In the genomic region with DNA sequence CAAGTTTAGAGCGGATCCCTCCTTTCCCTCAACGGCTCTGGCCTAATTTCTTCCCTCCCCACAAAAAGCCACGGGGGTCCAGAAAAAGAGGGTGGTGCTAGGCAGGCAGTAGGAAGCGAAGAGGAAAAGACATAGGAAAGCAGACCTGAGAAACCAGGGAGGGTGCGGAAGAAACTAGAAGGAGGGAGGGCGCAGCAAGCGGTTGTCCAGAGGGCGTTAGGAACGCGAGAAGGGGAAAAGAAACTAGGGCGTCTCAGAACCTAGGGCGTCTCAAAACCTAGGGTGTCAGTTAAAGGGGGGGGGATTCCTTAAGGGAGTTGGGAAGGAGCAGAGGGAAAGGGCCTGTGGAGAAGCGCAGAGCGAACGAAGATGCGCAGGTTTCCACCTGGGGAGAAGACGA, we compare ENCODE assay signal across 1 cellular context.
TF ChIP-seq lines count a peak whose summit lies in the region.

No MANE protein-coding gene starts in this region.

TF ChIP-seq in HepG2, 621 proteins besides CTCF, POLR2A, EP300 and RAD21:
- TF ChIP-seq MEIS2 (CRISPR knock-in tag; IDR thresholded peaks at IDR 0.05) (no peak), MBNL3 (CRISPR knock-in tag; conservative IDR thresholded peaks at IDR 0.05) (no peak), HNRNPL (IDR thresholded peaks at IDR 0.05; ENCODE audit: low read depth, low read length) (no peak), CBX2 (IDR thresholded peaks at IDR 0.05; ENCODE audit: low read depth, low read length) (no peak), CBX2 (CRISPR knock-in tag; IDR thresholded peaks at IDR 0.05; ENCODE audit: low read depth) (no peak), CHD2 (IDR thresholded peaks at IDR 0.05; ENCODE audit: low read depth, low read length) (no peak), ZFP36L2 (CRISPR knock-in tag; IDR thresholded peaks at IDR 0.05) (no peak), SMC3 (IDR thresholded peaks at IDR 0.05; ENCODE audit: low read length) (no peak), ZNF644 (CRISPR knock-in tag; IDR thresholded peaks at IDR 0.05; ENCODE audit: low read depth) (no peak), TBX2 (CRISPR knock-in tag; IDR thresholded peaks at IDR 0.05; ENCODE audit: borderline replicate concordance) (no peak), ZFP41 (CRISPR knock-in tag; IDR thresholded peaks at IDR 0.05; ENCODE audit: borderline replicate concordance) (no peak), ZNF773 (CRISPR knock-in tag; IDR thresholded peaks at IDR 0.05; ENCODE audit: borderline replicate concordance) (no peak), SMARCE1 (IDR thresholded peaks at IDR 0.05; ENCODE audit: borderline replicate concordance) (no peak), CREB1 (IDR thresholded peaks at IDR 0.05) (no peak), CREB1 (CRISPR knock-in tag; IDR thresholded peaks at IDR 0.05) (no peak), ZNF775 (CRISPR knock-in tag; IDR thresholded peaks at IDR 0.05; ENCODE audit: borderline replicate concordance) (no peak), ZNF83 (CRISPR knock-in tag; IDR thresholded peaks at IDR 0.05; ENCODE audit: borderline replicate concordance) (no peak)
- TF ChIP-seq, protein P1, sequence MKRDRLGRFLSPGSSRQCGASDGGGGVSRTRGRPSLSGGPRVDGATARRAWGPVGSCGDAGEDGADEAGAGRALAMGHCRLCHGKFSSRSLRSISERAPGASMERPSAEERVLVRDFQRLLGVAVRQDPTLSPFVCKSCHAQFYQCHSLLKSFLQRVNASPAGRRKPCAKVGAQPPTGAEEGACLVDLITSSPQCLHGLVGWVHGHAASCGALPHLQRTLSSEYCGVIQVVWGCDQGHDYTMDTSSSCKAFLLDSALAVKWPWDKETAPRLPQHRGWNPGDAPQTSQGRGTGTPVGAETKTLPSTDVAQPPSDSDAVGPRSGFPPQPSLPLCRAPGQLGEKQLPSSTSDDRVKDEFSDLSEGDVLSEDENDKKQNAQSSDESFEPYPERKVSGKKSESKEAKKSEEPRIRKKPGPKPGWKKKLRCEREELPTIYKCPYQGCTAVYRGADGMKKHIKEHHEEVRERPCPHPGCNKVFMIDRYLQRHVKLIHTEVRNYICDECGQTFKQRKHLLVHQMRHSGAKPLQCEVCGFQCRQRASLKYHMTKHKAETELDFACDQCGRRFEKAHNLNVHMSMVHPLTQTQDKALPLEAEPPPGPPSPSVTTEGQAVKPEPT (CRISPR knock-in tag; IDR thresholded peaks at IDR 0.05; ENCODE audit: low read depth) = no peak
- TF ChIP-seq, protein P2, sequence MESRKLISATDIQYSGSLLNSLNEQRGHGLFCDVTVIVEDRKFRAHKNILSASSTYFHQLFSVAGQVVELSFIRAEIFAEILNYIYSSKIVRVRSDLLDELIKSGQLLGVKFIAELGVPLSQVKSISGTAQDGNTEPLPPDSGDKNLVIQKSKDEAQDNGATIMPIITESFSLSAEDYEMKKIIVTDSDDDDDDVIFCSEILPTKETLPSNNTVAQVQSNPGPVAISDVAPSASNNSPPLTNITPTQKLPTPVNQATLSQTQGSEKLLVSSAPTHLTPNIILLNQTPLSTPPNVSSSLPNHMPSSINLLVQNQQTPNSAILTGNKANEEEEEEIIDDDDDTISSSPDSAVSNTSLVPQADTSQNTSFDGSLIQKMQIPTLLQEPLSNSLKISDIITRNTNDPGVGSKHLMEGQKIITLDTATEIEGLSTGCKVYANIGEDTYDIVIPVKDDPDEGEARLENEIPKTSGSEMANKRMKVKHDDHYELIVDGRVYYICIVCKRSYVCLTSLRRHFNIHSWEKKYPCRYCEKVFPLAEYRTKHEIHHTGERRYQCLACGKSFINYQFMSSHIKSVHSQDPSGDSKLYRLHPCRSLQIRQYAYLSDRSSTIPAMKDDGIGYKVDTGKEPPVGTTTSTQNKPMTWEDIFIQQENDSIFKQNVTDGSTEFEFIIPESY (CRISPR knock-in tag; IDR thresholded peaks at IDR 0.05) = no peak
- TF ChIP-seq, protein P3, sequence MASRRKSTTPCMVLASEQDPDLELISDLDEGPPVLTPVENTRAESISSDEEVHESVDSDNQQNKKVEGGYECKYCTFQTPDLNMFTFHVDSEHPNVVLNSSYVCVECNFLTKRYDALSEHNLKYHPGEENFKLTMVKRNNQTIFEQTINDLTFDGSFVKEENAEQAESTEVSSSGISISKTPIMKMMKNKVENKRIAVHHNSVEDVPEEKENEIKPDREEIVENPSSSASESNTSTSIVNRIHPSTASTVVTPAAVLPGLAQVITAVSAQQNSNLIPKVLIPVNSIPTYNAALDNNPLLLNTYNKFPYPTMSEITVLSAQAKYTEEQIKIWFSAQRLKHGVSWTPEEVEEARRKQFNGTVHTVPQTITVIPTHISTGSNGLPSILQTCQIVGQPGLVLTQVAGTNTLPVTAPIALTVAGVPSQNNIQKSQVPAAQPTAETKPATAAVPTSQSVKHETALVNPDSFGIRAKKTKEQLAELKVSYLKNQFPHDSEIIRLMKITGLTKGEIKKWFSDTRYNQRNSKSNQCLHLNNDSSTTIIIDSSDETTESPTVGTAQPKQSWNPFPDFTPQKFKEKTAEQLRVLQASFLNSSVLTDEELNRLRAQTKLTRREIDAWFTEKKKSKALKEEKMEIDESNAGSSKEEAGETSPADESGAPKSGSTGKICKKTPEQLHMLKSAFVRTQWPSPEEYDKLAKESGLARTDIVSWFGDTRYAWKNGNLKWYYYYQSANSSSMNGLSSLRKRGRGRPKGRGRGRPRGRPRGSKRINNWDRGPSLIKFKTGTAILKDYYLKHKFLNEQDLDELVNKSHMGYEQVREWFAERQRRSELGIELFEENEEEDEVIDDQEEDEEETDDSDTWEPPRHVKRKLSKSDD (CRISPR knock-in tag; IDR thresholded peaks at IDR 0.05; ENCODE audit: low read depth) = no peak
- TF ChIP-seq, protein P4, sequence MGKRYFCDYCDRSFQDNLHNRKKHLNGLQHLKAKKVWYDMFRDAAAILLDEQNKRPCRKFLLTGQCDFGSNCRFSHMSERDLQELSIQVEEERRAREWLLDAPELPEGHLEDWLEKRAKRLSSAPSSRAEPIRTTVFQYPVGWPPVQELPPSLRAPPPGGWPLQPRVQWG (CRISPR knock-in tag; IDR thresholded peaks at IDR 0.05; ENCODE audit: borderline replicate concordance, low read depth) = no peak
TF ChIP-seq in HepG2: peak in this region for 0.
